Comparison of ENCODE assay signal across 1 cellular context in the genomic region with DNA sequence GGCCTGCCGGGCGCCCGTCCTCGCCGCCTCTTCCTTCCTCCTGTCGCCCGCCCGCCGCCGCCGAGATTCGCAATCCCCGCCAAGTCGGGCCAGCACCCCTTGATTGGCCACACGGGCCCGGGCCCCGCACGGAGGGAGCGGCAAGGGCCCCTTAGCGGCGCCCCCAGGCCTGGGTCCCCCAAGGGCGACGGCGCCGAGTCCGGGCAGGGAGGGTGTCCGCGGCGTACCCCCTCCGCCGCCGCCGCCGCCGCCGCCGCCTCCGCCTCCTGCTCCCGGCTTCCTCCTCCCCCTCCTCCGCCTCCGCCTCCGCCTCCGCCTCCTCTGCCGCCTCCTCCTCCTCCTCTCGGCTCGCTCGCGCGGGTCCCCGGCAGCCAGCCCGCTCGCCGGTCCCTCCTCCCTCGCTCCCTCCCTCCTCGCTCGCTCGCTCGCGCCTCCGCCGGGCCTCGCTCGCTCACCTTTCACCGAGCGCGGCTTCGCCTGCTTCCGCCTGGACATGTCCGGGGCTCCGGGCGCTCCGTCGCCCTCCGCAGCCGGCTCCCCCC.
A peak's percentile ranks its signal among the peaks of the same experiment; 100 is the strongest.
TF ChIP-seq lines count a peak whose summit lies in the region.

No MANE protein-coding gene starts in this region.

TF ChIP-seq in HepG2, 621 proteins besides CTCF, POLR2A, EP300 and RAD21 (continued from another document and continues in another):
- TF ChIP-seq ZNF841 (CRISPR knock-in tag; IDR thresholded peaks at IDR 0.05; ENCODE audit: borderline replicate concordance) = no peak
- TF ChIP-seq ZNF251 (CRISPR knock-in tag; IDR thresholded peaks at IDR 0.05) = no peak
- TF ChIP-seq RXRA (CRISPR knock-in tag; IDR thresholded peaks at IDR 0.05) = 0 out of 2 replicates have a peak, but pooled peaks have one; percentile 20
- TF ChIP-seq ZNF263 (CRISPR knock-in tag; IDR thresholded peaks at IDR 0.05) = peak; percentile 96
- TF ChIP-seq, protein P1, sequence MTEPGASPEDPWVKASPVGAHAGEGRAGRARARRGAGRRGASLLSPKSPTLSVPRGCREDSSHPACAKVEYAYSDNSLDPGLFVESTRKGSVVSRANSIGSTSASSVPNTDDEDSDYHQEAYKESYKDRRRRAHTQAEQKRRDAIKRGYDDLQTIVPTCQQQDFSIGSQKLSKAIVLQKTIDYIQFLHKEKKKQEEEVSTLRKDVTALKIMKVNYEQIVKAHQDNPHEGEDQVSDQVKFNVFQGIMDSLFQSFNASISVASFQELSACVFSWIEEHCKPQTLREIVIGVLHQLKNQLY (CRISPR knock-in tag; IDR thresholded peaks at IDR 0.05) = no peak
- TF ChIP-seq TRIM24 (CRISPR knock-in tag; IDR thresholded peaks at IDR 0.05) = 0 out of 2 replicates have a peak, but pooled peaks have one; percentile 23
- no peak for TF ChIP-seq MTA1 (CRISPR knock-in tag; IDR thresholded peaks at IDR 0.05; ENCODE audit: borderline replicate concordance)
- TF ChIP-seq, protein P2, sequence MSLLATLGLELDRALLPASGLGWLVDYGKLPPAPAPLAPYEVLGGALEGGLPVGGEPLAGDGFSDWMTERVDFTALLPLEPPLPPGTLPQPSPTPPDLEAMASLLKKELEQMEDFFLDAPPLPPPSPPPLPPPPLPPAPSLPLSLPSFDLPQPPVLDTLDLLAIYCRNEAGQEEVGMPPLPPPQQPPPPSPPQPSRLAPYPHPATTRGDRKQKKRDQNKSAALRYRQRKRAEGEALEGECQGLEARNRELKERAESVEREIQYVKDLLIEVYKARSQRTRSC (CRISPR knock-in tag; IDR thresholded peaks at IDR 0.05; ENCODE audit: low read depth) = no peak
- no peak for TF ChIP-seq NFIC (IDR thresholded peaks at IDR 0.05; ENCODE audit: low read length)
- TF ChIP-seq MLLT10 (CRISPR knock-in tag; IDR thresholded peaks at IDR 0.05) = no peak
- no peak for TF ChIP-seq PCBP1 (IDR thresholded peaks at IDR 0.05; ENCODE audit: borderline replicate concordance, low read depth, low read length)
- TF ChIP-seq, protein P3, sequence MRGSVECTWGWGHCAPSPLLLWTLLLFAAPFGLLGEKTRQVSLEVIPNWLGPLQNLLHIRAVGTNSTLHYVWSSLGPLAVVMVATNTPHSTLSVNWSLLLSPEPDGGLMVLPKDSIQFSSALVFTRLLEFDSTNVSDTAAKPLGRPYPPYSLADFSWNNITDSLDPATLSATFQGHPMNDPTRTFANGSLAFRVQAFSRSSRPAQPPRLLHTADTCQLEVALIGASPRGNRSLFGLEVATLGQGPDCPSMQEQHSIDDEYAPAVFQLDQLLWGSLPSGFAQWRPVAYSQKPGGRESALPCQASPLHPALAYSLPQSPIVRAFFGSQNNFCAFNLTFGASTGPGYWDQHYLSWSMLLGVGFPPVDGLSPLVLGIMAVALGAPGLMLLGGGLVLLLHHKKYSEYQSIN (CRISPR knock-in tag; IDR thresholded peaks at IDR 0.05; ENCODE audit: borderline replicate concordance) = no peak
- peak; percentile 55 for TF ChIP-seq ZBTB2 (CRISPR knock-in tag; IDR thresholded peaks at IDR 0.05; ENCODE audit: low read depth)
- no peak for TF ChIP-seq SRSF1 (optimal IDR thresholded peaks at IDR 0.05; ENCODE audit: low read depth, low read length)
- no peak for TF ChIP-seq RORA (CRISPR knock-in tag; IDR thresholded peaks at IDR 0.05)
- TF ChIP-seq, protein P4, sequence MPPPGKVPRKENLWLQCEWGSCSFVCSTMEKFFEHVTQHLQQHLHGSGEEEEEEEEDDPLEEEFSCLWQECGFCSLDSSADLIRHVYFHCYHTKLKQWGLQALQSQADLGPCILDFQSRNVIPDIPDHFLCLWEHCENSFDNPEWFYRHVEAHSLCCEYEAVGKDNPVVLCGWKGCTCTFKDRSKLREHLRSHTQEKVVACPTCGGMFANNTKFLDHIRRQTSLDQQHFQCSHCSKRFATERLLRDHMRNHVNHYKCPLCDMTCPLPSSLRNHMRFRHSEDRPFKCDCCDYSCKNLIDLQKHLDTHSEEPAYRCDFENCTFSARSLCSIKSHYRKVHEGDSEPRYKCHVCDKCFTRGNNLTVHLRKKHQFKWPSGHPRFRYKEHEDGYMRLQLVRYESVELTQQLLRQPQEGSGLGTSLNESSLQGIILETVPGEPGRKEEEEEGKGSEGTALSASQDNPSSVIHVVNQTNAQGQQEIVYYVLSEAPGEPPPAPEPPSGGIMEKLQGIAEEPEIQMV (CRISPR knock-in tag; IDR thresholded peaks at IDR 0.05; ENCODE audit: low read depth) = 0 out of 2 replicates have a peak, but pooled peaks have one; percentile 23
- TF ChIP-seq, protein P5, sequence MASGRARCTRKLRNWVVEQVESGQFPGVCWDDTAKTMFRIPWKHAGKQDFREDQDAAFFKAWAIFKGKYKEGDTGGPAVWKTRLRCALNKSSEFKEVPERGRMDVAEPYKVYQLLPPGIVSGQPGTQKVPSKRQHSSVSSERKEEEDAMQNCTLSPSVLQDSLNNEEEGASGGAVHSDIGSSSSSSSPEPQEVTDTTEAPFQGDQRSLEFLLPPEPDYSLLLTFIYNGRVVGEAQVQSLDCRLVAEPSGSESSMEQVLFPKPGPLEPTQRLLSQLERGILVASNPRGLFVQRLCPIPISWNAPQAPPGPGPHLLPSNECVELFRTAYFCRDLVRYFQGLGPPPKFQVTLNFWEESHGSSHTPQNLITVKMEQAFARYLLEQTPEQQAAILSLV (CRISPR knock-in tag; IDR thresholded peaks at IDR 0.05; ENCODE audit: borderline replicate concordance) = no peak
- no peak for TF ChIP-seq MTA3 (CRISPR knock-in tag; IDR thresholded peaks at IDR 0.05)
- TF ChIP-seq THRA (CRISPR knock-in tag; IDR thresholded peaks at IDR 0.05; ENCODE audit: borderline replicate concordance) = no peak
- no peak for TF ChIP-seq ZNF660 (CRISPR knock-in tag; IDR thresholded peaks at IDR 0.05; ENCODE audit: borderline replicate concordance, low read depth)
- no peak for TF ChIP-seq BRF2 (CRISPR knock-in tag; IDR thresholded peaks at IDR 0.05)
- no peak for TF ChIP-seq ZNF253 (CRISPR knock-in tag; IDR thresholded peaks at IDR 0.05; ENCODE audit: borderline replicate concordance)
- TF ChIP-seq SATB2 (CRISPR knock-in tag; IDR thresholded peaks at IDR 0.05) = no peak
- TF ChIP-seq PRDM15 (CRISPR knock-in tag; IDR thresholded peaks at IDR 0.05) = peak; percentile 19; the same call in 1 of the 2 replicates
- TF ChIP-seq MYC (CRISPR knock-in tag; IDR thresholded peaks at IDR 0.05; ENCODE audit: borderline replicate concordance) = 0 out of 2 replicates have a peak, but pooled peaks have one; percentile 19
- no peak for TF ChIP-seq JUN (CRISPR knock-in tag; IDR thresholded peaks at IDR 0.05)
- TF ChIP-seq SMYD3 (CRISPR knock-in tag; IDR thresholded peaks at IDR 0.05) = no peak
- TF ChIP-seq POLR2G (IDR thresholded peaks at IDR 0.05; ENCODE audit: low read depth, low read length) = no peak
- TF ChIP-seq, protein P6, sequence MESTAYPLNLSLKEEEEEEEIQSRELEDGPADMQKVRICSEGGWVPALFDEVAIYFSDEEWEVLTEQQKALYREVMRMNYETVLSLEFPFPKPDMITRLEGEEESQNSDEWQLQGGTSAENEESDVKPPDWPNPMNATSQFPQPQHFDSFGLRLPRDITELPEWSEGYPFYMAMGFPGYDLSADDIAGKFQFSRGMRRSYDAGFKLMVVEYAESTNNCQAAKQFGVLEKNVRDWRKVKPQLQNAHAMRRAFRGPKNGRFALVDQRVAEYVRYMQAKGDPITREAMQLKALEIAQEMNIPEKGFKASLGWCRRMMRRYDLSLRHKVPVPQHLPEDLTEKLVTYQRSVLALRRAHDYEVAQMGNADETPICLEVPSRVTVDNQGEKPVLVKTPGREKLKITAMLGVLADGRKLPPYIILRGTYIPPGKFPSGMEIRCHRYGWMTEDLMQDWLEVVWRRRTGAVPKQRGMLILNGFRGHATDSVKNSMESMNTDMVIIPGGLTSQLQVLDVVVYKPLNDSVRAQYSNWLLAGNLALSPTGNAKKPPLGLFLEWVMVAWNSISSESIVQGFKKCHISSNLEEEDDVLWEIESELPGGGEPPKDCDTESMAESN (CRISPR knock-in tag; conservative IDR thresholded peaks at IDR 0.05) = no peak; the same call in 1 of the 2 replicates
- peak; percentile 17; the same call in 1 of the 2 replicates for TF ChIP-seq ZFY (CRISPR knock-in tag; IDR thresholded peaks at IDR 0.05)
- no peak for TF ChIP-seq ZMAT5 (CRISPR knock-in tag; IDR thresholded peaks at IDR 0.05; ENCODE audit: borderline replicate concordance, low read depth)
- TF ChIP-seq SIN3A (IDR thresholded peaks at IDR 0.05; ENCODE audit: borderline replicate concordance, low read depth, low read length) = no peak
- TF ChIP-seq PAX8 (CRISPR knock-in tag; IDR thresholded peaks at IDR 0.05; ENCODE audit: borderline replicate concordance) = 0 out of 2 replicates have a peak, but pooled peaks have one; percentile 63
- peak; percentile 62; the same call in 1 of the 2 replicates for TF ChIP-seq ZNF746 (CRISPR knock-in tag; IDR thresholded peaks at IDR 0.05)
- peak; percentile 51; the same call in 1 of the 2 replicates for TF ChIP-seq HES4 (CRISPR knock-in tag; IDR thresholded peaks at IDR 0.05; ENCODE audit: borderline replicate concordance)
- no peak for TF ChIP-seq RARA (CRISPR knock-in tag; IDR thresholded peaks at IDR 0.05)
- 0 out of 2 replicates have a peak, but pooled peaks have one; percentile 64 for TF ChIP-seq IRF1 (CRISPR knock-in tag; IDR thresholded peaks at IDR 0.05; ENCODE audit: low read depth)
- peak; percentile 68; the same call in 1 of the 2 replicates for TF ChIP-seq ATF7-NPFF (CRISPR knock-in tag; IDR thresholded peaks at IDR 0.05; ENCODE audit: low read depth)
- no peak for TF ChIP-seq NR2F2 (IDR thresholded peaks at IDR 0.05; ENCODE audit: borderline replicate concordance, low read depth)
- TF ChIP-seq, protein P7, sequence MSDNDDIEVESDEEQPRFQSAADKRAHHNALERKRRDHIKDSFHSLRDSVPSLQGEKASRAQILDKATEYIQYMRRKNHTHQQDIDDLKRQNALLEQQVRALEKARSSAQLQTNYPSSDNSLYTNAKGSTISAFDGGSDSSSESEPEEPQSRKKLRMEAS (IDR thresholded peaks at IDR 0.05) = peak; percentile 53
- peak; percentile 26; the same call in 1 of the 2 replicates for TF ChIP-seq ZNF563 (CRISPR knock-in tag; IDR thresholded peaks at IDR 0.05)
